Comparison of ENCODE assay signal across 28 cellular contexts in genomic region chr7:158392251-158392650, GRCh38.
DNase-seq lines count a peak whose midpoint lies in the region; ATAC-seq, FAIRE-seq and TF ChIP-seq lines count a peak whose summit lies in the region.
"Had no signal": no experiment of that assay in that cellular context is flagged by ENCODE, and none has a peak within 500 bp of the region (broad histone marks: within the 10 kb centered on the region; RNA-seq: fewer than 3 reads in every experiment).

No MANE protein-coding gene starts in this region.

- H3K36me3 ChIP-seq in H1 (ENCODE audit: control insufficient read depth in 2 of 4, insufficient read depth in 4 of 4, low read length in 3 of 4): no peaks in the 10 kb centered on the region
- H3K36me3 ChIP-seq in lower lobe of right lung: no peaks in the 10 kb centered on the region
- no peaks in the 10 kb centered on the region for H3K36me3 ChIP-seq in neuronal stem cell (replicated peaks in 1 of 2; ENCODE audit: control insufficient read depth in 2 of 2, insufficient read depth in 2 of 2, low read length in 2 of 2)
- H3K36me3 ChIP-seq in upper lobe of right lung: no peaks in the 10 kb centered on the region
- H3K36me3 ChIP-seq: BE2C, BLaER1 had no signal

- H3K79me1 ChIP-seq in H1 (ENCODE audit: low read depth, low read length) (no peaks in the 10 kb centered on the region), neuronal stem cell (ENCODE audit: low read depth, low read length) (no peaks in the 10 kb centered on the region)

- H3K4me3 ChIP-seq in H1 (ENCODE audit: extremely low read depth in 1 of 4, insufficient read depth in 2 of 4, low read depth in 3 of 4, low read length in 4 of 4) (no peak overlapping the region), lower lobe of right lung (no peak overlapping the region), neuronal stem cell (ENCODE audit: low read length in 2 of 2) (no peak overlapping the region), upper lobe of right lung (no peak overlapping the region)
- H3K4me3 ChIP-seq: BLaER1, GM12878 had no signal

- H4K8ac ChIP-seq in H1 (ENCODE audit: extremely low read depth, insufficient read depth, low read length) (no peak overlapping the region), neuronal stem cell (ENCODE audit: low read depth, low read length) (peak overlapping the region; percentile 74)

- H3K18ac ChIP-seq in H1 (ENCODE audit: extremely low read depth, low read length) (no peak overlapping the region), neuronal stem cell (ENCODE audit: low read length) (peak overlapping the region; percentile 74)

- TF ChIP-seq EP300 in H1 (IDR thresholded peaks at IDR 0.05; ENCODE audit: borderline replicate concordance in 1 of 2, low read depth in 2 of 2, low read length in 2 of 2): no peak

- TF ChIP-seq CTCF in H1 (IDR thresholded peaks at IDR 0.05; ENCODE audit: control extremely low read depth in 1 of 3, insufficient read depth in 1 of 3, low read depth in 1 of 3, low read length in 3 of 3): no peak
- no peak for TF ChIP-seq CTCF in lower lobe of right lung (IDR thresholded peaks at IDR 0.05)
- TF ChIP-seq CTCF in upper lobe of right lung (IDR thresholded peaks at IDR 0.05): no peak

- no peak overlapping the region for H3K14ac ChIP-seq in H1 (ENCODE audit: insufficient read length)
- peak overlapping the region; percentile 17 for H3K14ac ChIP-seq in neuronal stem cell (ENCODE audit: low read length)

- no peak overlapping the region for H3K27ac ChIP-seq in H1 (ENCODE audit: low read depth, low read length)
- H3K27ac ChIP-seq in lower lobe of right lung: no peak overlapping the region
- H3K27ac ChIP-seq in neuronal stem cell (replicated peaks; ENCODE audit: low read length): no peak overlapping the region
- no peak overlapping the region for H3K27ac ChIP-seq in upper lobe of right lung
- H3K27ac ChIP-seq: BLaER1 had no signal

- H3K23me2 ChIP-seq in H1 (ENCODE audit: low read depth, low read length): 0 out of 2 replicates have a peak, but pooled peaks cover under 1% of the 10 kb centered on the region

- H3K23ac ChIP-seq in H1 (ENCODE audit: insufficient read length): no peak overlapping the region
- H3K23ac ChIP-seq in neuronal stem cell (ENCODE audit: low read depth, low read length, poor library complexity): peak overlapping the region; percentile 20

- DNase-seq in H1 (ENCODE audit: low read depth in 1 of 2, low spot score in 2 of 2): no peak
- DNase-seq in lower lobe of right lung: peak; percentile 28
- no peak for DNase-seq in neuronal stem cell (ENCODE audit: low spot score)
- peak; percentile 43 for DNase-seq in upper lobe of right lung
- no peak for DNase-seq in head of caudate nucleus
- DNase-seq in NCI-H1436 treated with DMSO at 0.1 percent for 48 hours (lab: John Stamatoyannopoulos, UW): no peak
- DNase-seq in NOMO-1 treated with dmso at 0.1 percent for 144 hours (lab: John Stamatoyannopoulos, UW; ENCODE audit: unreplicated experiment): no peak
- no peak for DNase-seq in effector CD8-positive, alpha-beta T cell (lab: John Stamatoyannopoulos, UW)
- DNase-seq: 8988T; ACHN; BE2C; C1 segment of cervical spinal cord; CD4-positive, alpha-beta memory T cell; CD4-positive, CD25-positive, alpha-beta regulatory T cell; CD8-positive, alpha-beta memory T cell; COR-L47; DMS 273 treated with DMSO at 0.1 percent for 48 hours; DMS153; DMS53; DMS79; DND-41; EL; GDM1 had no signal

- no peak overlapping the region for H3K4ac ChIP-seq in H1 (replicated peaks; ENCODE audit: insufficient read length, low read depth, low read length)
- H3K4ac ChIP-seq in neuronal stem cell (ENCODE audit: low read length): no peak overlapping the region

- no peaks in the 10 kb centered on the region for H4K20me1 ChIP-seq in H1 (replicated peaks in 1 of 2; ENCODE audit: control insufficient read depth in 1 of 2, insufficient read depth in 2 of 2, low read length in 2 of 2)
- H4K20me1 ChIP-seq: BLaER1 had no signal

- no peak overlapping the region for H3K9ac ChIP-seq in H1 (replicated peaks in 1 of 4; ENCODE audit: extremely low read depth in 1 of 4, low read depth in 3 of 4, low read length in 3 of 4)
- H3K9ac ChIP-seq in neuronal stem cell (ENCODE audit: low read depth, low read length, poor library complexity): no peak overlapping the region
- H3K9ac ChIP-seq: BLaER1 had no signal

- H3K79me2 ChIP-seq in H1 (ENCODE audit: control insufficient read depth in 1 of 2, insufficient read depth in 2 of 2, low read length in 2 of 2): no peaks in the 10 kb centered on the region

- H3K4me2 ChIP-seq in H1 (ENCODE audit: insufficient read depth in 1 of 2, low read depth in 2 of 2, low read length in 2 of 2) (no peak overlapping the region), neuronal stem cell (ENCODE audit: insufficient read depth, low read length, poor library complexity, severe bottlenecking) (no peak overlapping the region)
- H3K4me2 ChIP-seq: BLaER1 had no signal

- no peak overlapping the region for H2BK5ac ChIP-seq in H1 (ENCODE audit: low read depth, low read length)
- H2BK5ac ChIP-seq in neuronal stem cell (ENCODE audit: low read length): peak overlapping the region; percentile 91

- TF ChIP-seq RAD21 in H1 (IDR thresholded peaks at IDR 0.05 in 1 of 2, conservative IDR thresholded peaks at IDR 0.05 in 1 of 2; ENCODE audit: low read depth in 2 of 2, low read length in 2 of 2): no peak

- H3K27me3 ChIP-seq in H1 (replicated peaks in 1 of 4; ENCODE audit: control insufficient read depth in 3 of 4, extremely low read depth in 1 of 4, insufficient read depth in 3 of 4, low read length in 3 of 4): no peaks in the 10 kb centered on the region; a peak in 1 of 7 replicates
- no peaks in the 10 kb centered on the region for H3K27me3 ChIP-seq in lower lobe of right lung (ENCODE audit: low read depth)
- no peaks in the 10 kb centered on the region for H3K27me3 ChIP-seq in neuronal stem cell (ENCODE audit: control insufficient read depth in 3 of 3, insufficient read depth in 3 of 3, low read depth in 1 of 3, low read length in 3 of 3)
- H3K27me3 ChIP-seq in upper lobe of right lung: no peaks in the 10 kb centered on the region
- H3K27me3 ChIP-seq: BE2C, BLaER1 had no signal

- H2BK12ac ChIP-seq in H1 (ENCODE audit: low read depth, low read length) (peak overlapping the region; percentile 17; the same call in 1 of the 2 replicates), neuronal stem cell (ENCODE audit: low read length) (no peak overlapping the region)

- no peak for ATAC-seq in lower lobe of right lung
- no peak for ATAC-seq in upper lobe of right lung
- ATAC-seq: GM12878 had no signal

- H2AK5ac ChIP-seq in H1 (ENCODE audit: low read depth, low read length) (0 out of 2 replicates have a peak overlapping the region, but pooled peaks have one; percentile 75), neuronal stem cell (ENCODE audit: low read depth, low read length) (no peak overlapping the region)

- H3K9me3 ChIP-seq in H1 (ENCODE audit: insufficient read depth in 2 of 2, low read depth in 1 of 2, low read length in 1 of 2) (no peaks in the 10 kb centered on the region), lower lobe of right lung (no peaks in the 10 kb centered on the region), neuronal stem cell (replicated peaks in 1 of 2; ENCODE audit: control insufficient read depth in 2 of 2, insufficient read depth in 1 of 2, low read depth in 1 of 2, low read length in 2 of 2) (peaks cover 0 to 2% of the 10 kb centered on the region in 2 donors), upper lobe of right lung (no peaks in the 10 kb centered on the region)
- H3K9me3 ChIP-seq: BE2C, BLaER1 had no signal

- H3K56ac ChIP-seq in H1 (replicated peaks; ENCODE audit: insufficient read length, low read depth, low read length): no peak overlapping the region

- H2AFZ ChIP-seq in H1 (ENCODE audit: low read length) (no peak overlapping the region), neuronal stem cell (ENCODE audit: low read length) (no peak overlapping the region)

- POLR2A ChIA-PET in H1 (lab: Charles Lee; ENCODE audit: partially characterized antibody): no interaction called here

- no peak overlapping the region for H4K5ac ChIP-seq in H1 (ENCODE audit: insufficient read length, low read depth, low read length)

- H2BK15ac ChIP-seq in H1 (ENCODE audit: low read length) (no peak overlapping the region), neuronal stem cell (ENCODE audit: low read length) (no peak overlapping the region)

- no peak for TF ChIP-seq POLR2A in H1 (IDR thresholded peaks at IDR 0.05; ENCODE audit: control extremely low read depth in 1 of 2, low read depth in 2 of 2, low read length in 2 of 2)

- no peak for FAIRE-seq in H1 (lab: Jason Lieb, UNC)
- FAIRE-seq: A204.1, GM12878, GM12892, GM18507 had no signal

- peaks cover 0 to 11% (median 5%) of the 10 kb centered on the region in 4 experiments; a peak in 4 of 7 replicates for H3K4me1 ChIP-seq in H1 (replicated peaks in 1 of 4; ENCODE audit: control insufficient read depth in 3 of 4, insufficient read depth in 4 of 4, low read length in 3 of 4)
- no peaks in the 10 kb centered on the region for H3K4me1 ChIP-seq in lower lobe of right lung
- peaks cover 0 to 3% of the 10 kb centered on the region in 2 donors for H3K4me1 ChIP-seq in neuronal stem cell (ENCODE audit: control insufficient read depth in 2 of 2, insufficient read depth in 1 of 2, low read depth in 1 of 2, low read length in 2 of 2)
- no peaks in the 10 kb centered on the region for H3K4me1 ChIP-seq in upper lobe of right lung
- H3K4me1 ChIP-seq: BE2C had no signal

- 84% methylated on average over 11 of the region's 11 CpGs; no CpG with 5 or more reads in 1 of the 2 experiments for WGBS in H1 (ENCODE audit: extremely low coverage in 1 of 2, insufficient coverage in 1 of 2, insufficient read length in 1 of 2, insufficient replicate concordance in 2 of 2, low coverage in 1 of 2, low lambda C conversion rate in 2 of 2, missing lambda C conversion rate in 1 of 2), 2 experiments
- no CpG with 5 or more reads among the region's 11 CpGs for WGBS in neuronal stem cell (ENCODE audit: extremely low coverage in 2 of 2, insufficient read length in 2 of 2, insufficient replicate concordance in 1 of 2), 2 donors

- peak overlapping the region; percentile 39 for H4K91ac ChIP-seq in H1 (replicated peaks; ENCODE audit: insufficient read length, low read length)
- H4K91ac ChIP-seq in neuronal stem cell (ENCODE audit: low read depth, low read length, poor library complexity): peak overlapping the region; percentile 75

- H2BK20ac ChIP-seq in H1 (ENCODE audit: low read length): no peak overlapping the region

- H2BK120ac ChIP-seq in H1 (replicated peaks; ENCODE audit: low read depth, low read length) (no peak overlapping the region), neuronal stem cell (ENCODE audit: low read depth, low read length) (no peak overlapping the region)

- CTCF ChIA-PET in H1 (lab: Charles Lee; ENCODE audit: partially characterized antibody): interaction anchor here (1.1 to 2.5 kb wide), 3 partner anchors 14 to 82 kb away, joined by 3 to 5 read pairs (median 3); no protein-coding TSS in a partner anchor

- intact Hi-C loops in lower lobe of right lung (cut with DNase I): no loop called here
- intact Hi-C loops in upper lobe of right lung (cut with DNase I): no loop called here
- intact Hi-C loops in head of caudate nucleus (cut with DNase I): no loop called here

Comparison
In these comparisons a context has a peak if more than half of its experiments do, and no peak if none do; other contexts are left out.
1. DNase-seq: peak in lower lobe of right lung (single experiment) and upper lobe of right lung (single experiment); none in H1 (0 of 2), neuronal stem cell (single experiment), head of caudate nucleus (0 of 42), NCI-H1436 treated with DMSO at 0.1 percent for 48 hours (single experiment), NOMO-1 treated with dmso at 0.1 percent for 144 hours (single experiment) and effector CD8-positive, alpha-beta T cell (single experiment).